ENCODE assay signal across 2 cellular contexts in the genomic region with DNA sequence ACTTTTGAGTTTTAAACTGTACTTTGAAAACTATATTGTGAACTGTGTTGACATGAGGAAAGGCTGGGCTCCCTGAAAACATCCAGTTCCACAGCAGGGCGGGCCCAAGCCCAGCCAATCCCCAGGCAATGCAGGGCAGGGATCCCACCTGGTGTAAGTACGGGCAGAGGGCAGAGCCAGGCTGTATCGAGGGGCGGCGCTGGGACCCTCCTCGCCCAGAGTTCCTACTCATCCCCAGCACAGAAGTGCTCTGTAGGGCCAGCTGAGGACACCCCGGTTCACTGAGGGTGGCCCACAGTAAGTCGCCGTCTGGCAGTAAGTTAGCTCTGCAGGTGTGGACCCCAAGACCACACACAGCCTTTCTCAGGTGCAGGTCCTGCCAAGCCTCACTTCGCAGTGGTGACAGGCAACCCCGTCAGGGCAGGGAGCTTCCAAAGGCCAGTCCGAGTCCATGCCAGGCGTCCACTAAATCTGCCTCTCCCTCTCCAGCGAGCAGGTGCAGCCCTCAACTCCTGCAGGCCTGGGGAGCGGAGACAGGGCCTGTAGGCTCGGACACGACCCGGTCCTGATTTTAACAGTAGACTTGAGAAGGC.
TF ChIP-seq lines count a peak whose summit lies in the region.

No MANE protein-coding gene starts in this region.

TF ChIP-seq in SK-N-SH, 30 proteins besides CTCF, POLR2A, EP300 and RAD21 (continued from another document):
- TF ChIP-seq, protein P1, sequence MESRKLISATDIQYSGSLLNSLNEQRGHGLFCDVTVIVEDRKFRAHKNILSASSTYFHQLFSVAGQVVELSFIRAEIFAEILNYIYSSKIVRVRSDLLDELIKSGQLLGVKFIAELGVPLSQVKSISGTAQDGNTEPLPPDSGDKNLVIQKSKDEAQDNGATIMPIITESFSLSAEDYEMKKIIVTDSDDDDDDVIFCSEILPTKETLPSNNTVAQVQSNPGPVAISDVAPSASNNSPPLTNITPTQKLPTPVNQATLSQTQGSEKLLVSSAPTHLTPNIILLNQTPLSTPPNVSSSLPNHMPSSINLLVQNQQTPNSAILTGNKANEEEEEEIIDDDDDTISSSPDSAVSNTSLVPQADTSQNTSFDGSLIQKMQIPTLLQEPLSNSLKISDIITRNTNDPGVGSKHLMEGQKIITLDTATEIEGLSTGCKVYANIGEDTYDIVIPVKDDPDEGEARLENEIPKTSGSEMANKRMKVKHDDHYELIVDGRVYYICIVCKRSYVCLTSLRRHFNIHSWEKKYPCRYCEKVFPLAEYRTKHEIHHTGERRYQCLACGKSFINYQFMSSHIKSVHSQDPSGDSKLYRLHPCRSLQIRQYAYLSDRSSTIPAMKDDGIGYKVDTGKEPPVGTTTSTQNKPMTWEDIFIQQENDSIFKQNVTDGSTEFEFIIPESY (IDR thresholded peaks at IDR 0.05; ENCODE audit: borderline replicate concordance, low read depth): no peak
- TF ChIP-seq MXI1 (IDR thresholded peaks at IDR 0.05; ENCODE audit: low read depth, low read length) (no peak), YY1 (IDR thresholded peaks at IDR 0.05; ENCODE audit: low read depth) (no peak), FOSL2 (IDR thresholded peaks at IDR 0.05; ENCODE audit: borderline replicate concordance, low read depth) (no peak), CHD2 (IDR thresholded peaks at IDR 0.05; ENCODE audit: low read length, partially characterized antibody) (no peak), GATA2 (CRISPR knock-in tag; IDR thresholded peaks at IDR 0.05) (no peak), TEAD4 (IDR thresholded peaks at IDR 0.05; ENCODE audit: borderline replicate concordance, insufficient read depth) (no peak), POLR2AphosphoS5 (IDR thresholded peaks at IDR 0.05; ENCODE audit: low read depth, low read length) (no peak), GABPA (IDR thresholded peaks at IDR 0.05; ENCODE audit: low read depth) (no peak), SIN3A (IDR thresholded peaks at IDR 0.05; ENCODE audit: borderline replicate concordance, low read depth, low read length) (no peak), EZH2phosphoT487 (IDR thresholded peaks at IDR 0.05; ENCODE audit: borderline replicate concordance, low read depth) (no peak), SMC3 (IDR thresholded peaks at IDR 0.05; ENCODE audit: low read depth, low read length) (no peak), RCOR1 (IDR thresholded peaks at IDR 0.05; ENCODE audit: low read length) (no peak), NFIC (IDR thresholded peaks at IDR 0.05; ENCODE audit: borderline replicate concordance) (no peak)
- TF ChIP-seq, protein P2, sequence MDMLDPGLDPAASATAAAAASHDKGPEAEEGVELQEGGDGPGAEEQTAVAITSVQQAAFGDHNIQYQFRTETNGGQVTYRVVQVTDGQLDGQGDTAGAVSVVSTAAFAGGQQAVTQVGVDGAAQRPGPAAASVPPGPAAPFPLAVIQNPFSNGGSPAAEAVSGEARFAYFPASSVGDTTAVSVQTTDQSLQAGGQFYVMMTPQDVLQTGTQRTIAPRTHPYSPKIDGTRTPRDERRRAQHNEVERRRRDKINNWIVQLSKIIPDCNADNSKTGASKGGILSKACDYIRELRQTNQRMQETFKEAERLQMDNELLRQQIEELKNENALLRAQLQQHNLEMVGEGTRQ (IDR thresholded peaks at IDR 0.05; ENCODE audit: borderline replicate concordance, low read depth, low read length): no peak
- TF ChIP-seq, protein P3, sequence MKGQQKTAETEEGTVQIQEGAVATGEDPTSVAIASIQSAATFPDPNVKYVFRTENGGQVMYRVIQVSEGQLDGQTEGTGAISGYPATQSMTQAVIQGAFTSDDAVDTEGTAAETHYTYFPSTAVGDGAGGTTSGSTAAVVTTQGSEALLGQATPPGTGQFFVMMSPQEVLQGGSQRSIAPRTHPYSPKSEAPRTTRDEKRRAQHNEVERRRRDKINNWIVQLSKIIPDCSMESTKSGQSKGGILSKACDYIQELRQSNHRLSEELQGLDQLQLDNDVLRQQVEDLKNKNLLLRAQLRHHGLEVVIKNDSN (IDR thresholded peaks at IDR 0.05; ENCODE audit: borderline replicate concordance, low read depth): no peak
- TF ChIP-seq, protein P4, sequence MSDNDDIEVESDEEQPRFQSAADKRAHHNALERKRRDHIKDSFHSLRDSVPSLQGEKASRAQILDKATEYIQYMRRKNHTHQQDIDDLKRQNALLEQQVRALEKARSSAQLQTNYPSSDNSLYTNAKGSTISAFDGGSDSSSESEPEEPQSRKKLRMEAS (IDR thresholded peaks at IDR 0.05; ENCODE audit: low read depth): no peak
- TF ChIP-seq, protein P5, sequence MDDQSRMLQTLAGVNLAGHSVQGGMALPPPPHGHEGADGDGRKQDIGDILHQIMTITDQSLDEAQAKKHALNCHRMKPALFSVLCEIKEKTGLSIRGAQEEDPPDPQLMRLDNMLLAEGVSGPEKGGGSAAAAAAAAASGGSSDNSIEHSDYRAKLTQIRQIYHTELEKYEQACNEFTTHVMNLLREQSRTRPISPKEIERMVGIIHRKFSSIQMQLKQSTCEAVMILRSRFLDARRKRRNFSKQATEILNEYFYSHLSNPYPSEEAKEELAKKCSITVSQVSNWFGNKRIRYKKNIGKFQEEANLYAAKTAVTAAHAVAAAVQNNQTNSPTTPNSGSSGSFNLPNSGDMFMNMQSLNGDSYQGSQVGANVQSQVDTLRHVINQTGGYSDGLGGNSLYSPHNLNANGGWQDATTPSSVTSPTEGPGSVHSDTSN (IDR thresholded peaks at IDR 0.05): no peak

TF ChIP-seq in SK-N-SH treated with all-trans-retinoic acid at 6 μM for 48 hours, 23 proteins besides CTCF, POLR2A, EP300 and RAD21 (continued from another document):
- TF ChIP-seq, protein P6, sequence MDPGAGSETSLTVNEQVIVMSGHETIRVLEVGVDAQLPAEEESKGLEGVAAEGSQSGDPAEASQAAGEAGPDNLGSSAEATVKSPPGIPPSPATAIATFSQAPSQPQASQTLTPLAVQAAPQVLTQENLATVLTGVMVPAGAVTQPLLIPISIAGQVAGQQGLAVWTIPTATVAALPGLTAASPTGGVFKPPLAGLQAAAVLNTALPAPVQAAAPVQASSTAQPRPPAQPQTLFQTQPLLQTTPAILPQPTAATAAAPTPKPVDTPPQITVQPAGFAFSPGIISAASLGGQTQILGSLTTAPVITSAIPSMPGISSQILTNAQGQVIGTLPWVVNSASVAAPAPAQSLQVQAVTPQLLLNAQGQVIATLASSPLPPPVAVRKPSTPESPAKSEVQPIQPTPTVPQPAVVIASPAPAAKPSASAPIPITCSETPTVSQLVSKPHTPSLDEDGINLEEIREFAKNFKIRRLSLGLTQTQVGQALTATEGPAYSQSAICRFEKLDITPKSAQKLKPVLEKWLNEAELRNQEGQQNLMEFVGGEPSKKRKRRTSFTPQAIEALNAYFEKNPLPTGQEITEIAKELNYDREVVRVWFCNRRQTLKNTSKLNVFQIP (CRISPR knock-in tag; IDR thresholded peaks at IDR 0.05; ENCODE audit: borderline replicate concordance, low read depth): no peak
- no peak for TF ChIP-seq SNAI2 (CRISPR knock-in tag; IDR thresholded peaks at IDR 0.05)
- no peak for TF ChIP-seq ZNF70 (CRISPR knock-in tag; IDR thresholded peaks at IDR 0.05)
- TF ChIP-seq, protein P7, sequence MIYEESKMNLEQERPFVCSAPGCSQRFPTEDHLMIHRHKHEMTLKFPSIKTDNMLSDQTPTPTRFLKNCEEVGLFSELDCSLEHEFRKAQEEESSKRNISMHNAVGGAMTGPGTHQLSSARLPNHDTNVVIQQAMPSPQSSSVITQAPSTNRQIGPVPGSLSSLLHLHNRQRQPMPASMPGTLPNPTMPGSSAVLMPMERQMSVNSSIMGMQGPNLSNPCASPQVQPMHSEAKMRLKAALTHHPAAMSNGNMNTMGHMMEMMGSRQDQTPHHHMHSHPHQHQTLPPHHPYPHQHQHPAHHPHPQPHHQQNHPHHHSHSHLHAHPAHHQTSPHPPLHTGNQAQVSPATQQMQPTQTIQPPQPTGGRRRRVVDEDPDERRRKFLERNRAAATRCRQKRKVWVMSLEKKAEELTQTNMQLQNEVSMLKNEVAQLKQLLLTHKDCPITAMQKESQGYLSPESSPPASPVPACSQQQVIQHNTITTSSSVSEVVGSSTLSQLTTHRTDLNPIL (CRISPR knock-in tag; IDR thresholded peaks at IDR 0.05; ENCODE audit: low read depth): no peak
- no peak for TF ChIP-seq ARNTL (CRISPR knock-in tag; IDR thresholded peaks at IDR 0.05; ENCODE audit: borderline replicate concordance, low read depth)
- TF ChIP-seq, protein P8, sequence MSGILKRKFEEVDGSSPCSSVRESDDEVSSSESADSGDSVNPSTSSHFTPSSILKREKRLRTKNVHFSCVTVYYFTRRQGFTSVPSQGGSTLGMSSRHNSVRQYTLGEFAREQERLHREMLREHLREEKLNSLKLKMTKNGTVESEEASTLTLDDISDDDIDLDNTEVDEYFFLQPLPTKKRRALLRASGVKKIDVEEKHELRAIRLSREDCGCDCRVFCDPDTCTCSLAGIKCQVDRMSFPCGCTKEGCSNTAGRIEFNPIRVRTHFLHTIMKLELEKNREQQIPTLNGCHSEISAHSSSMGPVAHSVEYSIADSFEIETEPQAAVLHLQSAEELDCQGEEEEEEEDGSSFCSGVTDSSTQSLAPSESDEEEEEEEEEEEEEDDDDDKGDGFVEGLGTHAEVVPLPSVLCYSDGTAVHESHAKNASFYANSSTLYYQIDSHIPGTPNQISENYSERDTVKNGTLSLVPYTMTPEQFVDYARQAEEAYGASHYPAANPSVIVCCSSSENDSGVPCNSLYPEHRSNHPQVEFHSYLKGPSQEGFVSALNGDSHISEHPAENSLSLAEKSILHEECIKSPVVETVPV (CRISPR knock-in tag; IDR thresholded peaks at IDR 0.05): no peak
- TF ChIP-seq TCF4 (CRISPR knock-in tag; IDR thresholded peaks at IDR 0.05; ENCODE audit: borderline replicate concordance): no peak
- TF ChIP-seq, protein P9, sequence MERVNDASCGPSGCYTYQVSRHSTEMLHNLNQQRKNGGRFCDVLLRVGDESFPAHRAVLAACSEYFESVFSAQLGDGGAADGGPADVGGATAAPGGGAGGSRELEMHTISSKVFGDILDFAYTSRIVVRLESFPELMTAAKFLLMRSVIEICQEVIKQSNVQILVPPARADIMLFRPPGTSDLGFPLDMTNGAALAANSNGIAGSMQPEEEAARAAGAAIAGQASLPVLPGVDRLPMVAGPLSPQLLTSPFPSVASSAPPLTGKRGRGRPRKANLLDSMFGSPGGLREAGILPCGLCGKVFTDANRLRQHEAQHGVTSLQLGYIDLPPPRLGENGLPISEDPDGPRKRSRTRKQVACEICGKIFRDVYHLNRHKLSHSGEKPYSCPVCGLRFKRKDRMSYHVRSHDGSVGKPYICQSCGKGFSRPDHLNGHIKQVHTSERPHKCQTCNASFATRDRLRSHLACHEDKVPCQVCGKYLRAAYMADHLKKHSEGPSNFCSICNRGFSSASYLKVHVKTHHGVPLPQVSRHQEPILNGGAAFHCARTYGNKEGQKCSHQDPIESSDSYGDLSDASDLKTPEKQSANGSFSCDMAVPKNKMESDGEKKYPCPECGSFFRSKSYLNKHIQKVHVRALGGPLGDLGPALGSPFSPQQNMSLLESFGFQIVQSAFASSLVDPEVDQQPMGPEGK (CRISPR knock-in tag; IDR thresholded peaks at IDR 0.05; ENCODE audit: borderline replicate concordance): no peak
- TF ChIP-seq ZFP30 (CRISPR knock-in tag; IDR thresholded peaks at IDR 0.05): no peak
- TF ChIP-seq TOX (CRISPR knock-in tag; IDR thresholded peaks at IDR 0.05; ENCODE audit: borderline replicate concordance): no peak
- TF ChIP-seq BACH2 (CRISPR knock-in tag; IDR thresholded peaks at IDR 0.05; ENCODE audit: borderline replicate concordance): no peak
